In genomic region chr5:82277613-82277986, GRCh38 we compare ENCODE assay signal across 8 cellular contexts. TPM values are rescaled to one million over a fixed set of nuclear protein-coding genes. Genes with fewer than 3 reads are reported as not detected.
DNase-seq lines count a peak whose midpoint lies in the region; ATAC-seq and TF ChIP-seq lines count a peak whose summit lies in the region.

No MANE protein-coding gene starts in this region.

- TF ChIP-seq POLR2A in right lobe of liver (IDR thresholded peaks at IDR 0.05) (no peak), upper lobe of left lung (IDR thresholded peaks at IDR 0.05) (no peak), GM18505 (IDR thresholded peaks at IDR 0.05; ENCODE audit: borderline replicate concordance, extremely low read depth, insufficient read depth, insufficient read length) (no peak)

- WGBS in right lobe of liver (ENCODE audit: insufficient coverage, low coverage, low lambda C conversion rate, missing lambda C conversion rate): 2% methylated on average over 15 of the region's 15 CpGs
- WGBS in upper lobe of left lung, 2 donors: 2 to 3% methylated on average over 15 of the region's 15 CpGs

- intact Hi-C loops in right lobe of liver (cut with DNase I): no loop called here

- DNase-seq in ACHN (peak; percentile 11), astrocyte of the cerebellum (ENCODE audit: low read depth) (no peak), right lobe of liver (no peak), upper lobe of left lung (no peak)
- no peak for DNase-seq in activated effector memory CD4-positive, alpha-beta T cell treated with Interleukin-2 at 50 U/mL for 16 hours

- peaks cover 0 to 17% (median 0%) of the 10 kb centered on the region in 4 donors for H3K4me1 ChIP-seq in right lobe of liver
- peaks cover 12 to 23% (median 14%) of the 10 kb centered on the region in 4 donors for H3K4me1 ChIP-seq in upper lobe of left lung

- H3K36me3 ChIP-seq in right lobe of liver (peaks cover 12 to 28% (median 18%) of the 10 kb centered on the region in 4 donors), upper lobe of left lung (peaks cover 15 to 42% (median 24%) of the 10 kb centered on the region in 4 donors)

- ATAC-seq in HG02938 (IDR thresholded peaks at IDR 0.05; ENCODE audit: unreplicated experiment) (peak; percentile 8), right lobe of liver (peak in 1 of 4 donors; percentile 2), upper lobe of left lung (ENCODE audit: low FRiP score in 2 of 2) (peak in 1 of 2 donors; percentile 6), GM18505 (IDR thresholded peaks at IDR 0.05; ENCODE audit: unreplicated experiment) (no peak), HG02870 (IDR thresholded peaks at IDR 0.05; ENCODE audit: unreplicated experiment) (no peak)

- H3K27ac ChIP-seq in right lobe of liver: peak overlapping the region; percentile 76 to 93 (median 85)
- H3K27ac ChIP-seq in upper lobe of left lung: peak overlapping the region; percentile 84 to 87 (median 86)

- in situ Hi-C loops in ACHN (cut with HindIII; ENCODE audit: low pct_ligation_motif_present, low pct_unique_long_range_greater_than_20kb, low sequenced_read_pairs): no loop called here
- in situ Hi-C loops in astrocyte of the cerebellum (cut with HindIII; ENCODE audit: low sequenced_read_pairs): no loop called here

- peak overlapping the region; percentile 95 for H3K4me3 ChIP-seq in astrocyte of the cerebellum (ENCODE audit: low read depth, low read length)
- peak overlapping the region; percentile 85 to 98 (median 89) for H3K4me3 ChIP-seq in right lobe of liver
- peak overlapping the region; percentile 65 to 94 (median 76) for H3K4me3 ChIP-seq in upper lobe of left lung

- no peaks in the 10 kb centered on the region for H3K9me3 ChIP-seq in right lobe of liver
- no peaks in the 10 kb centered on the region for H3K9me3 ChIP-seq in upper lobe of left lung

- TF ChIP-seq EP300 in upper lobe of left lung (IDR thresholded peaks at IDR 0.05): no peak

- no peaks in the 10 kb centered on the region for H3K27me3 ChIP-seq in right lobe of liver
- no peaks in the 10 kb centered on the region for H3K27me3 ChIP-seq in upper lobe of left lung

- TF ChIP-seq CTCF in astrocyte of the cerebellum (IDR thresholded peaks at IDR 0.05; ENCODE audit: low read depth, low read length, missing control alignments): no peak
- no peak for TF ChIP-seq CTCF in right lobe of liver (IDR thresholded peaks at IDR 0.05)
- TF ChIP-seq CTCF in upper lobe of left lung (IDR thresholded peaks at IDR 0.05): no peak

RNA-seq across cellular contexts. Expression of gene RPS23, which starts 0.6 kb away (rescaled TPM):
- total RNA-seq in right lobe of liver: 100 to 1,000 TPM; 529 to 716 (median 601) TPM
- total RNA-seq in upper lobe of left lung: 1,000 to 10,000 TPM; 1,173 to 2,208 (median 1,478) TPM
